1 cellular context compared by ENCODE assay signal in the genomic region with DNA sequence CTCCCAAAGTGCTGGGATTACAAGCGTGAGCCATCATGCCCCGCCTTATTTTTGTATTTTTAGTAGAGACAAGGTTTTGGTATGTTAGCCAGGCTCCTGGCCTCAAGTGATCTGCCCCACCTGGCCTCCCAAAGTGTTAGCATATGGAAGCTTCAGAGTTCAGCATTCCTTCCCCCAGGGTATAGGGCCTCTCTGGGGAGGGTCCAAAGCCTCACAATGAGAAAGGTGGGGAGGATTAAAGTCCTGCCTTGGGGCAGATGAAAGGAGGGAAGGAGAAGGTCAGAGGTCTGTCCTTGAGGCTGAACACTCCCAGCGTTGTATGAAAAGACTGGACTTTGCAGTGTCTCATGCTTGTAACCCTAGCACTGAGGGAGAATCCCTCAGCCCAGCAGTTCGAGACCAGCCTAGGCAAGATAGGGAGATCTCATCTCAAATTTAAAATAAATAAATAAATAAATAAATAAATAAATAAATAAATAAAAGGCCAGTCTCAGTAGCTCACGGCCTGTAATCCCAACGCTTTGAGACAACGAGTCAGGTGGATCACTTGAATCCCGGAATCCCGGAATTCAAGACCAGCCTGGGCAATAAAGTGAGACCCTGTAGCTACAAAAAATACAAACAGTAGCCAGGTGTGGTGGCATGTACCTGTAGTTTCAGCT.
TF ChIP-seq lines count a peak whose summit lies in the region.

No MANE protein-coding gene starts in this region.

TF ChIP-seq in GM23338, 12 proteins besides CTCF, POLR2A, EP300 and RAD21 (continued from another document):
- TF ChIP-seq ZNF462 (CRISPR knock-in tag; IDR thresholded peaks at IDR 0.05): no peak
- TF ChIP-seq REST (IDR thresholded peaks at IDR 0.05; ENCODE audit: unreplicated experiment): no peak
- TF ChIP-seq JUNB (IDR thresholded peaks at IDR 0.05; ENCODE audit: unreplicated experiment): no peak
